Comparison of ENCODE assay signal across 16 cellular contexts in the genomic region with DNA sequence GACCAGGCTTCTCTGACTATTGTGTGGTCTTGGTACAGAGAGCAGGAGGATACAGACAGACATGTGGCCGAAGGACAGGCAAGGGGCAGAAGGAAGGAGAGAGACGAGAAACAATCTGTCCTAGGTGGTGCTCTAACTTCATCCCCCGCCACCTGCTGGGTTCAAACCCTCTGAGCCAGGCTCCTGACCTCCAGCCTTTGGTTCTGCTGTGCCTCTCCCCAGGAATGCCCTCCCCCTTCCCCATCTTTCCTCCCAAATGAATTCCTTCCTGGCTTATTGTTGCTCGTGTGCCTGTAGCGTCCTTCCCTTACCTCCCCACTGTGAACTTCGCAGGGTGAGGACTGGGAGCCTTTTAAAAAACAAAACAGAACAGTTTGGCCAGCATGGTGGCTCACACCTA.
"Had no signal": no experiment of that assay in that cellular context is flagged by ENCODE, and none has a peak within 500 bp of the region (broad histone marks: within the 10 kb centered on the region; RNA-seq: fewer than 3 reads in every experiment).

No MANE protein-coding gene starts in this region.

- H3K9me3 Mint-ChIP-seq: activated naive CD4-positive, alpha-beta T cell treated with anti-CD3 and anti-CD28 coated beads, Interleukin-2, amount 50 U/mL, for 24 hours; dendritic cell treated with granulocyte-macrophage colony-stimulating factor and Interleukin-4, amounts not matched to agents 40 ng/mL and 50 ng/mL, for 4 days; natural killer cell treated with Interleukin-12 subunit alpha and Interleukin-12 subunit beta and Interleukin-15 and Interleukin-18, amount 100 ng/mL, for 72 hours; stimulated activated naive CD8-positive, alpha-beta T cell treated with anti-CD3 and anti-CD28 coated beads, Interleukin-15, amount 100 ng/mL, for 72 hours had no signal

- H3K27me3 Mint-ChIP-seq: activated naive CD4-positive, alpha-beta T cell treated with anti-CD3 and anti-CD28 coated beads, Interleukin-2, amount 50 U/mL, for 24 hours had no signal

- H3K27ac Mint-ChIP-seq: activated naive CD4-positive, alpha-beta T cell treated with anti-CD3 and anti-CD28 coated beads, Interleukin-2, amount 50 U/mL, for 24 hours; brain; dendritic cell treated with granulocyte-macrophage colony-stimulating factor and Interleukin-4, amounts not matched to agents 40 ng/mL and 50 ng/mL, for 4 days; natural killer cell treated with Interleukin-12 subunit alpha and Interleukin-12 subunit beta and Interleukin-15 and Interleukin-18, amount 100 ng/mL, for 72 hours; stimulated activated naive CD8-positive, alpha-beta T cell treated with anti-CD3 and anti-CD28 coated beads, Interleukin-15, amount 100 ng/mL, for 72 hours had no signal

- H3K36me3 Mint-ChIP-seq: activated naive CD4-positive, alpha-beta T cell treated with anti-CD3 and anti-CD28 coated beads, Interleukin-2, amount 50 U/mL, for 24 hours; brain; natural killer cell treated with Interleukin-12 subunit alpha and Interleukin-12 subunit beta and Interleukin-15 and Interleukin-18, amount 100 ng/mL, for 72 hours had no signal

- FAIRE-seq: islet of Langerhans, urothelium cell line had no signal

- H3K27me3 ChIP-seq: thyroid gland had no signal

- H3K4me3 Mint-ChIP-seq: activated naive CD4-positive, alpha-beta T cell treated with anti-CD3 and anti-CD28 coated beads, Interleukin-2, amount 50 U/mL, for 24 hours; brain; dendritic cell treated with granulocyte-macrophage colony-stimulating factor and Interleukin-4, amounts not matched to agents 40 ng/mL and 50 ng/mL, for 4 days; natural killer cell treated with Interleukin-12 subunit alpha and Interleukin-12 subunit beta and Interleukin-15 and Interleukin-18, amount 100 ng/mL, for 72 hours; stimulated activated naive CD8-positive, alpha-beta T cell treated with anti-CD3 and anti-CD28 coated beads, Interleukin-15, amount 100 ng/mL, for 72 hours had no signal

- ATAC-seq: left lobe of liver; natural killer cell treated with Interleukin-12 subunit alpha and Interleukin-12 subunit beta and Interleukin-15 and Interleukin-18, amount 100 ng/mL, for 72 hours; stimulated activated naive CD8-positive, alpha-beta T cell treated with anti-CD3 and anti-CD28 coated beads, Interleukin-15, amount 100 ng/mL, for 72 hours had no signal

- DNase-seq: activated CD4-positive, alpha-beta T cell treated with anti-CD3 and anti-CD28 coated beads, Interleukin-2, amount 50 U/mL, for 1 hour; activated effector memory CD4-positive, alpha-beta T cell treated with Interleukin-2 at 50 U/mL for 16 hours; activated T-cell treated with anti-CD3 and anti-CD28 coated beads, Interleukin-2, amount 50 U/mL, for 1 hour; cerebellar nuclear complex; mammary epithelial cell; stimulated activated CD4-positive, alpha-beta T cell treated with anti-CD3 and anti-CD28 coated beads, Interleukin-4, amount 100 ng/mL, for 4 hours; stimulated activated naive CD8-positive, alpha-beta T cell treated with anti-CD3 and anti-CD28 coated beads, Interleukin-15, amount 100 ng/mL, for 72 hours; T1000; thyroid gland had no signal

- H3K9me3 ChIP-seq: thyroid gland had no signal

- H3K4me3 ChIP-seq: thyroid gland had no signal
